In genomic region chr7:22152690-22153089, GRCh38 we compare ENCODE assay signal across 23 cellular contexts.
"Had no signal": no experiment of that assay in that cellular context is flagged by ENCODE, and none has a peak within 500 bp of the region (broad histone marks: within the 10 kb centered on the region; RNA-seq: fewer than 3 reads in every experiment).

No MANE protein-coding gene starts in this region.

- H3K36me3 ChIP-seq: colonic mucosa, gastrocnemius medialis had no signal

- ATAC-seq: activated CD8-positive, alpha-beta T cell treated with anti-CD3 and anti-CD28 coated beads for 36 hours; activated naive CD4-positive, alpha-beta T cell treated with anti-CD3 and anti-CD28 coated beads, Interleukin-2, amount 50 U/mL, for 72 hours; effector memory CD8-positive, alpha-beta T cell; gastrocnemius medialis; left colon; naive thymus-derived CD4-positive, alpha-beta T cell; stimulated activated naive B cell treated with anti-CD40 and anti-IgM and Interleukin-4, amounts not matched to agents 10 μg/mL and 1 μg/mL and 100 μg/mL, for 72 hours; T-cell had no signal

- H3K4me1 ChIP-seq: colonic mucosa, gastrocnemius medialis, right atrium auricular region, testis had no signal

- DNase-seq: activated B cell treated with CpG ODN at 0.5 μM for 24 hours; activated CD4-positive, alpha-beta T cell treated with anti-CD3 and anti-CD28 coated beads, Interleukin-2, amount 50 U/mL, for 1 hour; activated CD8-positive, alpha-beta T cell treated with anti-CD3 and anti-CD28 coated beads for 36 hours; activated naive CD4-positive, alpha-beta T cell; activated T-cell treated with anti-CD3 and anti-CD28 coated beads, Interleukin-2, amount 50 U/mL, for 48 hours; anterior cingulate cortex; colonic mucosa; effector memory CD8-positive, alpha-beta T cell; erythroblast; gastrocnemius medialis; glutamatergic neuron; left colon; mammary epithelial cell; midbrain; naive thymus-derived CD4-positive, alpha-beta T cell; occipital lobe; stimulated activated CD4-positive, alpha-beta T cell treated with anti-CD3 and anti-CD28 coated beads, Interleukin-15, amount 100 ng/mL, for 24 hours; stimulated activated CD4-positive, alpha-beta T cell treated with anti-CD3 and anti-CD28 coated beads, Interleukin-2, amount 100 ng/mL, for 24 hours; stimulated activated naive B cell treated with anti-CD40 and anti-IgM and Interleukin-4, amounts not matched to agents 10 μg/mL and 1 μg/mL and 100 μg/mL, for 72 hours; T-cell; testis had no signal

- H3K4me3 ChIP-seq: colonic mucosa, gastrocnemius medialis, right atrium auricular region, testis had no signal

- H3K27ac ChIP-seq: colonic mucosa, gastrocnemius medialis, right atrium auricular region, testis had no signal

- H3K27me3 ChIP-seq: colonic mucosa, gastrocnemius medialis, right atrium auricular region, testis had no signal

- H3K9me3 ChIP-seq: colonic mucosa, gastrocnemius medialis, right atrium auricular region, testis had no signal
